Comparison of ENCODE assay signal across 1 cellular context in genomic region chrX:49247916-49248811, GRCh38.
TF ChIP-seq lines count a peak whose summit lies in the region.

No MANE protein-coding gene starts in this region.

TF ChIP-seq in K562, 482 proteins besides CTCF, POLR2A, EP300 and RAD21:
- no peak for TF ChIP-seq ZFX (CRISPR knock-in tag; IDR thresholded peaks at IDR 0.05)
- TF ChIP-seq NFIC (IDR thresholded peaks at IDR 0.05), result peak; percentile 68
- no peak for TF ChIP-seq NR2C1 (IDR thresholded peaks at IDR 0.05)
- no peak for TF ChIP-seq NR2C1 (tag; IDR thresholded peaks at IDR 0.05)
- TF ChIP-seq RBFOX2 (IDR thresholded peaks at IDR 0.05; ENCODE audit: low read depth, low read length), result 0 out of 2 replicates have a peak, but pooled peaks have one; percentile 22
- no peak for TF ChIP-seq HCFC1 (IDR thresholded peaks at IDR 0.05; ENCODE audit: low read depth, low read length)
